16 cellular contexts compared by ENCODE assay signal in the genomic region with DNA sequence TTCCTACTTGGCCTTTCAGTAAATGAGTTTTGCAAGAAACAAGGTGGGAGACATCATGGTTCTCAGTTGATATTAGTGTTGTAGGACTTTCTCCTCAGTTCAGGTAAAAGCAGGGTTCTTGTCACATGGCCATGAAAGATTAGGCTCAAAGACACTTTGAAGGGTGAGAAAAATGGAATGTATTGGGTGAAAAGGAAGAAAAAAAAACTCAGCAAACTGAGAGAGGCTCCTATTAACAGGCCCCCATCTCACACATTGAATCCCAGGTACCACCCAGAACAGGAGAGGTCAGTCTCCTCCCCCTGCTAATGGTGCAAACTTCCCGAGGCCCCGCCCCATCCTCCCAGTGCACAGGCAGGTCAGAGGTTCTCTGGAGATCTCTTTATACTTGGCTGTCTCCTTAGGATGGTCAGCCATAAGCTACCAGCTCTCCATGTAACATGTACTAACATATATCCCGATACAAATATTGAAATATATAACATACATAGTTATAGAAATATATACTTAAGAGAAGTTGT.
DNase-seq lines count a peak whose midpoint lies in the region; ATAC-seq and TF ChIP-seq lines count a peak whose summit lies in the region.
"Had no signal": no experiment of that assay in that cellular context is flagged by ENCODE, and none has a peak within 500 bp of the region (broad histone marks: within the 10 kb centered on the region; RNA-seq: fewer than 3 reads in every experiment).

No MANE protein-coding gene starts in this region.

- BruUV-seq in Panc1 (replicated peaks; lab: Mats Ljungman, UMichigan), result no TSS peak

- ATAC-seq in activated T-cell treated with anti-CD3 and anti-CD28 coated beads, Interleukin-2, amount 50 U/mL, for 72 hours (replicated peaks in 1 of 2), result no peak
- no peak for ATAC-seq in Panc1
- ATAC-seq in HG02623 (IDR thresholded peaks at IDR 0.05; ENCODE audit: unreplicated experiment), result no peak
- ATAC-seq: naive thymus-derived CD8-positive, alpha-beta T cell; stimulated activated naive B cell treated with anti-CD40 and anti-IgM and Interleukin-4, amounts not matched to agents 10 μg/mL and 1 μg/mL and 100 μg/mL, for 72 hours had no signal

- TF ChIP-seq CTCF in Panc1 (IDR thresholded peaks at IDR 0.05) (no peak), colonic mucosa (IDR thresholded peaks at IDR 0.05) (no peak), testis (IDR thresholded peaks at IDR 0.05) (no peak), spleen (IDR thresholded peaks at IDR 0.05 in 8 of 11, conservative IDR thresholded peaks at IDR 0.05 in 3 of 11) (no peak)

- no peaks in the 10 kb centered on the region for H3K27me3 Mint-ChIP-seq in activated T-cell treated with anti-CD3 and anti-CD28 coated beads, Interleukin-2, amount 50 U/mL, for 72 hours (ENCODE audit: low read depth)
- H3K27me3 Mint-ChIP-seq: naive thymus-derived CD8-positive, alpha-beta T cell had no signal

- peaks cover 14 to 31% of the 10 kb centered on the region in 2 donors for H3K36me3 Mint-ChIP-seq in activated T-cell treated with anti-CD3 and anti-CD28 coated beads, Interleukin-2, amount 50 U/mL, for 72 hours (ENCODE audit: insufficient read depth in 2 of 2)
- H3K36me3 Mint-ChIP-seq: naive thymus-derived CD8-positive, alpha-beta T cell; stimulated activated naive B cell treated with anti-CD40 and anti-IgM and Interleukin-4, amounts not matched to agents 10 μg/mL and 1 μg/mL and 100 μg/mL, for 72 hours had no signal

- peaks cover 76% of the 10 kb centered on the region for H3K4me1 Mint-ChIP-seq in activated T-cell treated with anti-CD3 and anti-CD28 coated beads, Interleukin-2, amount 50 U/mL, for 72 hours (ENCODE audit: low read depth)

- peaks cover 0 to 2% of the 10 kb centered on the region in 2 donors for H3K9me3 Mint-ChIP-seq in activated T-cell treated with anti-CD3 and anti-CD28 coated beads, Interleukin-2, amount 50 U/mL, for 72 hours
- H3K9me3 Mint-ChIP-seq: stimulated activated naive B cell treated with anti-CD40 and anti-IgM and Interleukin-4, amounts not matched to agents 10 μg/mL and 1 μg/mL and 100 μg/mL, for 72 hours had no signal

- H3K9me3 ChIP-seq in Panc1 (ENCODE audit: control insufficient read depth, insufficient read depth, low read depth, low read length) (no peaks in the 10 kb centered on the region), colonic mucosa (no peaks in the 10 kb centered on the region), testis (no peaks in the 10 kb centered on the region), spleen (peaks cover 0 to 4% (median 0%) of the 10 kb centered on the region in 8 donors)
- H3K9me3 ChIP-seq: prostate gland had no signal

- H3K27ac Mint-ChIP-seq in activated T-cell treated with anti-CD3 and anti-CD28 coated beads, Interleukin-2, amount 50 U/mL, for 72 hours, result peak overlapping the region; percentile 31
- H3K27ac Mint-ChIP-seq: stimulated activated naive B cell treated with anti-CD40 and anti-IgM and Interleukin-4, amounts not matched to agents 10 μg/mL and 1 μg/mL and 100 μg/mL, for 72 hours had no signal

- H3K4me1 ChIP-seq in Panc1 (ENCODE audit: control insufficient read depth, insufficient read depth, low read length) (peaks cover 47% of the 10 kb centered on the region), colonic mucosa (peaks cover 8% of the 10 kb centered on the region), testis (peaks cover 36% of the 10 kb centered on the region), spleen (peaks cover 0 to 24% (median 2%) of the 10 kb centered on the region in 6 donors)
- H3K4me1 ChIP-seq: prostate gland had no signal

- WGBS in testis, 2 donors, result 63 to 64% methylated on average over 3 of the region's 3 CpGs
- WGBS in spleen, 5 donors, result 80 to 95% (median 86%) methylated on average over 3 of the region's 3 CpGs

- DNase-seq in activated T-cell treated with anti-CD3 and anti-CD28 coated beads, Interleukin-2, amount 50 U/mL, for 72 hours, result no peak
- DNase-seq in activated T-cell treated with anti-CD3 and anti-CD28 coated beads for 4 hours, result no peak
- no peak for DNase-seq in Panc1 (ENCODE audit: low read depth, low spot score)
- peak; percentile 62 for DNase-seq in colonic mucosa
- no peak for DNase-seq in testis
- DNase-seq in AML-193 (lab: John Stamatoyannopoulos, UW), result no peak
- no peak for DNase-seq in spleen
- DNase-seq: activated CD4-positive, CD25-positive, alpha-beta regulatory T cell; EL; KG1; naive thymus-derived CD8-positive, alpha-beta T cell; NCI-H2171; RPMI8226; stimulated activated naive B cell treated with anti-CD40 and anti-IgM and Interleukin-4, amounts not matched to agents 10 μg/mL and 1 μg/mL and 100 μg/mL, for 72 hours had no signal

- POLR2A ChIA-PET in Panc1 (lab: Charles Lee), result no interaction called here

- CTCF ChIA-PET in Panc1 (lab: Charles Lee), result no interaction called here

- H3K27me3 ChIP-seq in Panc1 (ENCODE audit: control insufficient read depth, insufficient read depth, low read length) (no peaks in the 10 kb centered on the region), colonic mucosa (no peaks in the 10 kb centered on the region), testis (no peaks in the 10 kb centered on the region), spleen (replicated peaks in 1 of 7) (no peaks in the 10 kb centered on the region)

- no peak overlapping the region for H3K4me3 Mint-ChIP-seq in activated T-cell treated with anti-CD3 and anti-CD28 coated beads, Interleukin-2, amount 50 U/mL, for 72 hours
- H3K4me3 Mint-ChIP-seq: naive thymus-derived CD8-positive, alpha-beta T cell; stimulated activated naive B cell treated with anti-CD40 and anti-IgM and Interleukin-4, amounts not matched to agents 10 μg/mL and 1 μg/mL and 100 μg/mL, for 72 hours had no signal

- H3K36me3 ChIP-seq in Panc1 (ENCODE audit: control insufficient read depth, insufficient read depth, low read length) (no peaks in the 10 kb centered on the region; the same call in 1 of the 2 replicates), colonic mucosa (no peaks in the 10 kb centered on the region), testis (ENCODE audit: low read depth, missing control alignments) (no peaks in the 10 kb centered on the region), spleen (no peaks in the 10 kb centered on the region)
- H3K36me3 ChIP-seq: prostate gland had no signal

- no peak overlapping the region for H3K9ac ChIP-seq in colonic mucosa (ENCODE audit: low read depth in 2 of 2, low read length in 2 of 2)

- H3K27ac ChIP-seq in Panc1 (ENCODE audit: low read length) (peak overlapping the region; percentile 89), colonic mucosa (no peak overlapping the region), testis (peak overlapping the region; percentile 63 to 83), spleen (no peak overlapping the region)
- H3K27ac ChIP-seq: prostate gland had no signal

- in situ Hi-C loops in Panc1 (cut with HindIII; ENCODE audit: low pct_unique_long_range_greater_than_20kb, low sequenced_read_pairs), result no loop called here

- no peak for TF ChIP-seq POLR2A in testis (IDR thresholded peaks at IDR 0.05)
- TF ChIP-seq POLR2A in spleen (IDR thresholded peaks at IDR 0.05), result no peak

- no peak overlapping the region for H3K4me3 ChIP-seq in Panc1 (ENCODE audit: low read depth in 2 of 2, low read length in 2 of 2)
- H3K4me3 ChIP-seq in colonic mucosa, result no peak overlapping the region
- H3K4me3 ChIP-seq in testis, result no peak overlapping the region
- no peak overlapping the region for H3K4me3 ChIP-seq in spleen
- H3K4me3 ChIP-seq: prostate gland had no signal

- intact Hi-C loops in Panc1 (cut with micrococcal nuclease; ENCODE audit: unreplicated experiment) (no loop called here), colonic mucosa (cut with DNase I) (no loop called here), testis (cut with DNase I; ENCODE audit: low total_unique reads) (no loop called here), spleen (cut with DNase I; ENCODE audit: low total_unique reads) (no loop called here)

Comparison
In these comparisons a context has a peak if more than half of its experiments do, and no peak if none do; other contexts are left out.
1. H3K27ac ChIP-seq: peak in Panc1 (single experiment) and testis (2 of 2); none in colonic mucosa (single experiment) and spleen (0 of 8).